Comparison of ENCODE assay signal across 8 cellular contexts in genomic region chr2:61658841-61659780, GRCh38.
DNase-seq lines count a peak whose midpoint lies in the region; ATAC-seq and TF ChIP-seq lines count a peak whose summit lies in the region.

No MANE protein-coding gene starts in this region.

- peaks cover 8% of the 10 kb centered on the region for H3K4me1 Mint-ChIP-seq in activated CD8-positive, alpha-beta T cell treated with anti-CD3 and anti-CD28 coated beads for 36 hours (ENCODE audit: low read depth)

- H3K27me3 ChIP-seq in transverse colon = no peaks in the 10 kb centered on the region

- no peaks in the 10 kb centered on the region for H3K4me1 ChIP-seq in transverse colon

- no peaks in the 10 kb centered on the region for H3K36me3 ChIP-seq in transverse colon

- no peak overlapping the region for H3K27ac Mint-ChIP-seq in activated CD8-positive, alpha-beta T cell treated with anti-CD3 and anti-CD28 coated beads for 36 hours

- no peak overlapping the region for H3K4me3 Mint-ChIP-seq in activated CD8-positive, alpha-beta T cell treated with anti-CD3 and anti-CD28 coated beads for 36 hours

- peak; percentile 53 for TF ChIP-seq CTCF in LNCAP (IDR thresholded peaks at IDR 0.05)
- TF ChIP-seq CTCF in activated CD8-positive, alpha-beta T cell treated with anti-CD3 and anti-CD28 coated beads for 36 hours (IDR thresholded peaks at IDR 0.05) = peak; percentile 54
- TF ChIP-seq CTCF in transverse colon (IDR thresholded peaks at IDR 0.05) = peak in 4 of 5 experiments; percentile 48 to 53 (median 50)

- H3K27me3 Mint-ChIP-seq in activated CD8-positive, alpha-beta T cell treated with anti-CD3 and anti-CD28 coated beads for 36 hours = no peaks in the 10 kb centered on the region

- in situ Hi-C loops in transverse colon (cut with MboI; ENCODE audit: low pct_ligation_motif_present in 1 of 4, low pct_unique_long_range_greater_than_20kb in 1 of 4, low sequenced_read_pairs in 3 of 4) = loop anchor here in 1 of 4 donors (25.0 kb wide), 1 partner anchor 222 kb away; no protein-coding TSS in a partner anchor

- ATAC-seq in activated CD8-positive, alpha-beta T cell treated with anti-CD3 and anti-CD28 coated beads for 36 hours = peak; percentile 56
- ATAC-seq in HG03378 (IDR thresholded peaks at IDR 0.05; ENCODE audit: unreplicated experiment) = no peak

- H3K4me3 ChIP-seq in transverse colon = no peak overlapping the region

- intact Hi-C loops in activated CD8-positive, alpha-beta T cell treated with anti-CD3 and anti-CD28 coated beads for 36 hours (cut with micrococcal nuclease) = no loop called here
- intact Hi-C loops in transverse colon (cut with DNase I; ENCODE audit: low total_unique reads) = no loop called here

- POLR2A ChIA-PET in activated CD8-positive, alpha-beta T cell treated with anti-CD3 and anti-CD28 coated beads for 36 hours (lab: Charles Lee) = no interaction called here

- CTCF ChIA-PET in activated CD8-positive, alpha-beta T cell treated with anti-CD3 and anti-CD28 coated beads for 36 hours (lab: Charles Lee) = interaction anchor here (0.8 to 2.3 kb wide), 11 partner anchors 12 to 535 kb away, joined by 3 to 11 read pairs (median 4); partner anchors contain the start of gene XPO1

- H3K9me3 ChIP-seq in transverse colon = no peaks in the 10 kb centered on the region

- DNase-seq in NCI-H2029 (lab: John Stamatoyannopoulos, UW) (peak; percentile 37), NCI-H2029 treated with DMSO at 0.1 percent for 48 hours (lab: John Stamatoyannopoulos, UW) (no peak), iPS DF 19.7 (ENCODE audit: low read depth, low spot score) (peak; percentile 47), transverse colon (no peak), caudate nucleus (lab: John Stamatoyannopoulos, UW) (no peak)
- no peak for DNase-seq in activated CD8-positive, alpha-beta T cell treated with anti-CD3 and anti-CD28 coated beads for 36 hours

- H3K27ac ChIP-seq in transverse colon = no peak overlapping the region
- H3K27ac ChIP-seq in caudate nucleus (ENCODE audit: low read depth, low read length) = no peak overlapping the region

- 48 to 53% methylated on average over 2 to 3 of the region's 3 CpGs for WGBS in transverse colon (ENCODE audit: low coverage in 1 of 2), 2 donors

- TF ChIP-seq POLR2A in transverse colon (IDR thresholded peaks at IDR 0.05) = no peak

- TF ChIP-seq EP300 in transverse colon (IDR thresholded peaks at IDR 0.05; ENCODE audit: low read depth) = no peak

- no peaks in the 10 kb centered on the region for H3K36me3 Mint-ChIP-seq in activated CD8-positive, alpha-beta T cell treated with anti-CD3 and anti-CD28 coated beads for 36 hours (ENCODE audit: low read depth)

- H3K9me3 Mint-ChIP-seq in activated CD8-positive, alpha-beta T cell treated with anti-CD3 and anti-CD28 coated beads for 36 hours = no peaks in the 10 kb centered on the region

Comparison
In these comparisons a context has a peak if more than half of its experiments do, and no peak if none do; other contexts are left out.
1. DNase-seq: peak in NCI-H2029 (single experiment) and iPS DF 19.7 (single experiment); none in NCI-H2029 treated with DMSO at 0.1 percent for 48 hours (single experiment), activated CD8-positive, alpha-beta T cell treated with anti-CD3 and anti-CD28 coated beads for 36 hours (single experiment), transverse colon (single experiment) and caudate nucleus (0 of 61).
2. Peak in every context shown above with its lines, with median percentiles within 50 percentile points of each other: CTCF ChIP-seq.